ENCODE assay signal across 8 cellular contexts in the genomic region with DNA sequence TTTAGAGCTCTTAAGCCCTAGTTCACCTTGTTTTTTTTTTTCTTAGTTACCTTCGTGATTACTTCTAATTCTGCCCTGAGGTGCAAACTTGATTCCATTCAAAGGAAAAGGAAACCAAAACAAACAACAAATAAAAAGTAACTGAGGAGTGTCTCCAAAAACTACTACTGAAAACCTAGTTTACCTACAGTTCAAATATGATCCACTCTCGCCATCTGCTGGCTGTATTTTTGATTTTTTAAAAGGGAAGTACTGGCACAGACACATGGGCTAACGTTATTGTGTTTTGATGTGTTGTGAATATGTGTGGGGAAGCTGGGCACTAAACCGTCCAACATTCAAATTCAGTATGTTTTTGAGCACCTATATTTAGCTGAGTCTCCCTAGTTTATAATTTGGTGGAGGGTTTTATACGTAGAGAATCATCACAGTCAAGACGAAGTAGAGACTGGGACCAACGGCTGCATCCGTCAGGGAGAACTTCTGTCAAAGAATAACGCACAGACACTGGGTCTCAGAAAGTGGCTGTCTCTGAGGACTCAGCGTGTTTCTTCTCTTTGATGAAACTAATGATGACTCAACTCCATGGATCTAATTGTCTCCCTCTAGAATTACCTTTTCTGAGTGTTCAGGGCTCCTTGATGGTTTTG.
DNase-seq lines count a peak whose midpoint lies in the region; ATAC-seq, FAIRE-seq and TF ChIP-seq lines count a peak whose summit lies in the region.

No MANE protein-coding gene starts in this region.

- peak overlapping the region; percentile 17 for H3K4me3 ChIP-seq in AG04450 (ENCODE audit: low read depth, low read length)
- no peak overlapping the region for H3K4me3 ChIP-seq in iPS-18a (ENCODE audit: low read length)
- no peak overlapping the region for H3K4me3 ChIP-seq in MG63

- H3K27ac ChIP-seq in AG04450 (ENCODE audit: low read depth, low read length): no peak overlapping the region
- H3K27ac ChIP-seq in iPS-18a (ENCODE audit: low read length): peak overlapping the region; percentile 43

- H3K36me3 ChIP-seq in iPS-18a (ENCODE audit: control insufficient read depth, low read depth, low read length): no peaks in the 10 kb centered on the region
- no peaks in the 10 kb centered on the region for H3K36me3 ChIP-seq in MG63

- peak; percentile 82 for FAIRE-seq in GM12891 (lab: Jason Lieb, UNC)

- H3K27me3 ChIP-seq in AG04450 (ENCODE audit: control insufficient read depth, insufficient read depth, low read length) (no peaks in the 10 kb centered on the region), iPS-18a (ENCODE audit: control insufficient read depth, insufficient read depth, low read length) (no peaks in the 10 kb centered on the region), MG63 (no peaks in the 10 kb centered on the region; the same call in 1 of the 2 replicates)

- ATAC-seq in HG03108 (IDR thresholded peaks at IDR 0.05; ENCODE audit: unreplicated experiment): peak; percentile 81
- no peak for ATAC-seq in stimulated activated naive CD8-positive, alpha-beta T cell treated with anti-CD3 and anti-CD28 coated beads, Interleukin-15, Interleukin-2, amounts not matched to agents 100 U/mL and 50 U/mL, for 24 hours

- no peak for TF ChIP-seq POLR2A in GM12891 (IDR thresholded peaks at IDR 0.05; ENCODE audit: low read depth, low read length)

- DNase-seq in AG04450 (ENCODE audit: low read depth, low spot score): peak; percentile 37
- peak; percentile 21 for DNase-seq in GM12891 (ENCODE audit: insufficient read length, low spot score)
- peak; percentile 83 for DNase-seq in NCI-H2227 treated with DMSO at 0.1 percent for 48 hours (lab: John Stamatoyannopoulos, UW)
- DNase-seq in amniotic stem cell (lab: John Stamatoyannopoulos, UW): peak; percentile 36
- DNase-seq in stimulated activated naive CD8-positive, alpha-beta T cell treated with anti-CD3 and anti-CD28 coated beads, Interleukin-15, Interleukin-2, amounts not matched to agents 100 U/mL and 50 U/mL, for 24 hours: peak; percentile 5
- no peak for DNase-seq in MG63

- POLR2A ChIA-PET in AG04450 (lab: Yijun Ruan, JAX): no interaction called here

- peak overlapping the region; percentile 17 for H3K9ac ChIP-seq in iPS-18a (ENCODE audit: low read length)

- H3K9me3 ChIP-seq in AG04450 (ENCODE audit: control insufficient read depth, insufficient read depth, low read length) (peaks cover 4% of the 10 kb centered on the region), iPS-18a (ENCODE audit: control insufficient read depth, low read depth, low read length) (no peaks in the 10 kb centered on the region), MG63 (no peaks in the 10 kb centered on the region)

- H3K4me1 ChIP-seq in iPS-18a (ENCODE audit: control insufficient read depth, low read depth, low read length): peaks cover 38% of the 10 kb centered on the region

- peak; percentile 63 for TF ChIP-seq CTCF in AG04450 (IDR thresholded peaks at IDR 0.05; ENCODE audit: low read depth, low read length)

- CTCF ChIA-PET in AG04450 (lab: Charles Lee): interaction anchor here (0.6 to 3.6 kb wide), 47 partner anchors 8 to 1927 kb away, joined by 3 to 21 read pairs (median 3); a partner anchor contains a TSS

TF ChIP-seq in GM12891, 5 proteins besides CTCF, POLR2A, EP300 and RAD21:
- no peak for TF ChIP-seq TAF1 (IDR thresholded peaks at IDR 0.05; ENCODE audit: low read depth, low read length)
- TF ChIP-seq POU2F2 (IDR thresholded peaks at IDR 0.05; ENCODE audit: low read depth, low read length): no peak
- no peak for TF ChIP-seq PAX5 (IDR thresholded peaks at IDR 0.05; ENCODE audit: insufficient read depth, low read length, severe bottlenecking)
- TF ChIP-seq POLR2AphosphoS5 (IDR thresholded peaks at IDR 0.05; ENCODE audit: low read depth, low read length): no peak
